8 cellular contexts compared by ENCODE assay signal in genomic region chr2:95991351-95992094, GRCh38. TPM values are rescaled to one million over a fixed set of nuclear protein-coding genes. Genes with fewer than 3 reads are reported as not detected.
A peak's percentile ranks its signal among the peaks of the same experiment; 100 is the strongest.
DNase-seq lines count a peak whose midpoint lies in the region; ATAC-seq and TF ChIP-seq lines count a peak whose summit lies in the region.
"Not testable (repeated sequence)": the region's sequence is repeated elsewhere in the genome, so short reads cannot be mapped to it uniquely, and the experiment has no call there.

ANKRD36C (minus strand) TSS chr2:95991824; CDS start chr2:95991708, 116 bp downstream.

- H3K4me1 ChIP-seq in ACC112 (ENCODE audit: control insufficient read depth, insufficient read depth, low read length, unreplicated experiment); ectodermal cell (ENCODE audit: control insufficient read depth, insufficient read depth, low read length): not testable (repeated sequence)

- H3K4me3 ChIP-seq in ACC112 (ENCODE audit: low read depth, low read length): peak within 1 kb of the TSS; percentile 89
- H3K4me3 ChIP-seq in ectodermal cell (ENCODE audit: insufficient read depth, low read depth, low read length): peak within 1 kb of the TSS; percentile 65
- peak within 1 kb of the TSS; percentile 66 for H3K4me3 ChIP-seq in kidney epithelial cell (ENCODE audit: low read depth, low read length)
- H3K4me3 ChIP-seq in retinal pigment epithelial cell (ENCODE audit: low read length): peak within 1 kb of the TSS; percentile 81

- H2AFZ ChIP-seq in ACC112 (ENCODE audit: low read length, unreplicated experiment): peak within 1 kb of the TSS; percentile 95

- TF ChIP-seq CTCF in kidney epithelial cell (IDR thresholded peaks at IDR 0.05; ENCODE audit: insufficient read depth, low read length, poor library complexity, severe bottlenecking); retinal pigment epithelial cell (conservative IDR thresholded peaks at IDR 0.05; ENCODE audit: low read depth, low read length): not testable (repeated sequence)

- 1% methylated on average over 25 of the region's 56 CpGs for WGBS in ectodermal cell, 2 experiments

- not testable (repeated sequence) for H3K27me3 ChIP-seq in ACC112 (ENCODE audit: insufficient read depth, low read length); ectodermal cell (ENCODE audit: control insufficient read depth, insufficient read depth, low read length, poor library complexity, severe bottlenecking); kidney epithelial cell (ENCODE audit: control insufficient read depth, insufficient read depth, low read length)

- DNase-seq in LoVo (ENCODE audit: low spot score): peak; percentile 25
- peak; percentile 80 for DNase-seq in activated CD8-positive, alpha-beta memory T cell treated with anti-CD3 and anti-CD28 coated beads for 24 hours
- not testable (repeated sequence) for DNase-seq in kidney epithelial cell (ENCODE audit: low read depth); retinal pigment epithelial cell (ENCODE audit: low read depth)

- H3K36me3 ChIP-seq in ACC112 (ENCODE audit: insufficient read depth, low read length); ectodermal cell (ENCODE audit: control insufficient read depth, insufficient read depth, low read length); kidney epithelial cell (ENCODE audit: control insufficient read depth, insufficient read depth, low read length): not testable (repeated sequence)

- peak within 1 kb of the TSS; percentile 50 for H3K27ac ChIP-seq in ACC112 (ENCODE audit: low read depth, low read length)
- H3K27ac ChIP-seq in ectodermal cell (ENCODE audit: insufficient read depth, low read depth, low read length, poor library complexity, severe bottlenecking): not testable (repeated sequence)

- ATAC-seq in GM18868 (IDR thresholded peaks at IDR 0.05; ENCODE audit: unreplicated experiment) (peak; percentile 93), HG02840 (IDR thresholded peaks at IDR 0.05; ENCODE audit: low FRiP score, unreplicated experiment) (peak; percentile 81)

- not testable (repeated sequence) for H3K79me2 ChIP-seq in ACC112 (ENCODE audit: control insufficient read depth, insufficient read depth, low read length, unreplicated experiment)

- not testable (repeated sequence) for H3K9me3 ChIP-seq in ectodermal cell (ENCODE audit: control insufficient read depth, low read length)

RNA-seq across cellular contexts. Expression of gene ANKRD36C, which starts in this region (rescaled TPM):
- 13.6 TPM for polyA plus RNA-seq in ectodermal cell (2013, experiment 1 of 4)
- polyA plus RNA-seq in ectodermal cell (2013, experiment 2 of 4): 16.2 TPM
- 10.4 TPM for polyA plus RNA-seq in ectodermal cell (2013, experiment 3 of 4)
- 13.2 TPM for polyA plus RNA-seq in ectodermal cell (2013, experiment 4 of 4)
- 14.0 and 19.0 TPM in 2 replicates for total RNA-seq in kidney epithelial cell
